Comparison of ENCODE assay signal across 8 cellular contexts in genomic region chr12:6735448-6736191, GRCh38. TPM values are rescaled to one million over a fixed set of nuclear protein-coding genes. Genes with fewer than 3 reads are reported as not detected.
DNase-seq lines count a peak whose midpoint lies in the region; ATAC-seq and TF ChIP-seq lines count a peak whose summit lies in the region.

No MANE protein-coding gene starts in this region.

- TF ChIP-seq POLR2A in ovary (IDR thresholded peaks at IDR 0.05), result no peak

- CTCF ChIA-PET in CD8-positive, alpha-beta memory T cell (lab: Charles Lee), result interaction anchor here (1.0 kb wide), 1 partner anchor 17 kb away, joined by 3 read pairs; the partner anchor contains the start of gene MLF2
- CTCF ChIA-PET in activated naive CD4-positive, alpha-beta T cell treated with anti-CD3 and anti-CD28 coated beads, Interleukin-2, amount 10 ng/mL, durations not matched to agents 7 days and 5 days (lab: Charles Lee), result interaction anchor here (1.1 to 2.8 kb wide), 3 partner anchors 14 to 88 kb away, joined by 3 to 8 read pairs (median 4); no protein-coding TSS in a partner anchor

- H3K9me3 Mint-ChIP-seq in CD8-positive, alpha-beta memory T cell, result no peaks in the 10 kb centered on the region
- no peaks in the 10 kb centered on the region for H3K9me3 Mint-ChIP-seq in HFFc6
- H3K9me3 Mint-ChIP-seq in activated naive CD4-positive, alpha-beta T cell treated with anti-CD3 and anti-CD28 coated beads, Interleukin-2, amount 10 ng/mL, durations not matched to agents 7 days and 5 days, result no peaks in the 10 kb centered on the region

- ATAC-seq in HG02852 (IDR thresholded peaks at IDR 0.05; ENCODE audit: unreplicated experiment), result no peak

- no peak overlapping the region for H3K4me3 ChIP-seq in CD8-positive, alpha-beta memory T cell (ENCODE audit: low read length)
- H3K4me3 ChIP-seq in NT2/D1 (ENCODE audit: insufficient read length, low read depth), result no peak overlapping the region
- H3K4me3 ChIP-seq in ovary, result no peak overlapping the region
- no peak overlapping the region for H3K4me3 ChIP-seq in effector memory CD4-positive, alpha-beta T cell (ENCODE audit: insufficient read depth, low read depth, low read length, poor library complexity, severe bottlenecking)

- H3K4me3 Mint-ChIP-seq in CD8-positive, alpha-beta memory T cell, result no peak overlapping the region
- H3K4me3 Mint-ChIP-seq in HFFc6, result no peak overlapping the region
- no peak overlapping the region for H3K4me3 Mint-ChIP-seq in activated naive CD4-positive, alpha-beta T cell treated with anti-CD3 and anti-CD28 coated beads, Interleukin-2, amount 10 ng/mL, durations not matched to agents 7 days and 5 days

- TF ChIP-seq EP300 in ovary (IDR thresholded peaks at IDR 0.05), result no peak

- no peaks in the 10 kb centered on the region for H3K27me3 ChIP-seq in CD8-positive, alpha-beta memory T cell (ENCODE audit: insufficient read depth, low read length, poor library complexity, severe bottlenecking)
- H3K27me3 ChIP-seq in NT2/D1 (ENCODE audit: insufficient read depth, insufficient read length) (no peaks in the 10 kb centered on the region), ovary (no peaks in the 10 kb centered on the region)
- H3K27me3 ChIP-seq in effector memory CD4-positive, alpha-beta T cell (replicated peaks; ENCODE audit: control insufficient read depth, insufficient read depth, low read length, poor library complexity, severe bottlenecking), result no peaks in the 10 kb centered on the region

- intact Hi-C loops in ovary (cut with DNase I), result loop anchor here (5.0 to 10.0 kb wide), 4 partner anchors 42 to 92 kb away; partner anchors contain the start of genes GPR162 (in 2 of the 4), CD4 (in 1 of the 4) and P3H3 (in 1 of the 4)

- peak; percentile 87 for TF ChIP-seq CTCF in HFFc6 (IDR thresholded peaks at IDR 0.05)
- peak; percentile 63 to 76 (median 71) for TF ChIP-seq CTCF in ovary (IDR thresholded peaks at IDR 0.05)

- peak in 4 of 5 donors; percentile 6 to 57 (median 10) for DNase-seq in CD8-positive, alpha-beta memory T cell
- peak; percentile 59 for DNase-seq in HFFc6
- peak; percentile 52 for DNase-seq in NT2/D1 (ENCODE audit: low read depth, low spot score)
- peak; percentile 66 for DNase-seq in activated naive CD4-positive, alpha-beta T cell treated with anti-CD3 and anti-CD28 coated beads, Interleukin-2, amount 10 ng/mL, durations not matched to agents 7 days and 5 days
- DNase-seq in glomerular visceral epithelial cell (ENCODE audit: extremely low spot score), result peak; percentile 57
- peak; percentile 54 to 79 (median 75) for DNase-seq in ovary
- no peak for DNase-seq in effector memory CD4-positive, alpha-beta T cell

- peaks cover 9% of the 10 kb centered on the region for H3K36me3 ChIP-seq in CD8-positive, alpha-beta memory T cell (ENCODE audit: insufficient read depth, low read length)
- peaks cover 31% of the 10 kb centered on the region for H3K36me3 ChIP-seq in NT2/D1 (ENCODE audit: insufficient read depth, insufficient read length, low read length)
- H3K36me3 ChIP-seq in ovary, result peaks cover under 1% of the 10 kb centered on the region
- peaks cover 21% of the 10 kb centered on the region for H3K36me3 ChIP-seq in effector memory CD4-positive, alpha-beta T cell (ENCODE audit: control insufficient read depth, insufficient read depth, low read length)

- H3K4me1 ChIP-seq in CD8-positive, alpha-beta memory T cell (ENCODE audit: insufficient read depth, low read length), result no peaks in the 10 kb centered on the region
- H3K4me1 ChIP-seq in NT2/D1 (ENCODE audit: insufficient read depth, insufficient read length) (no peaks in the 10 kb centered on the region), ovary (ENCODE audit: insufficient read depth) (no peaks in the 10 kb centered on the region)
- no peaks in the 10 kb centered on the region for H3K4me1 ChIP-seq in effector memory CD4-positive, alpha-beta T cell (ENCODE audit: control insufficient read depth, insufficient read depth, low read length, poor library complexity, severe bottlenecking)

- WGBS in ovary, 3 donors, result 25 to 27% (median 26%) methylated on average over 8 of the region's 8 CpGs

- H3K9ac ChIP-seq in NT2/D1 (ENCODE audit: insufficient read length, low read depth), result peak overlapping the region; percentile 13

- no peaks in the 10 kb centered on the region for H3K9me3 ChIP-seq in CD8-positive, alpha-beta memory T cell (ENCODE audit: low read length)
- no peaks in the 10 kb centered on the region for H3K9me3 ChIP-seq in NT2/D1 (ENCODE audit: insufficient read depth, low read length)
- H3K9me3 ChIP-seq in ovary, result no peaks in the 10 kb centered on the region
- H3K9me3 ChIP-seq in effector memory CD4-positive, alpha-beta T cell (ENCODE audit: control insufficient read depth, low read length), result no peaks in the 10 kb centered on the region

- H3K27me3 Mint-ChIP-seq in CD8-positive, alpha-beta memory T cell, result no peaks in the 10 kb centered on the region
- H3K27me3 Mint-ChIP-seq in HFFc6 (ENCODE audit: insufficient read depth), result no peaks in the 10 kb centered on the region
- no peaks in the 10 kb centered on the region for H3K27me3 Mint-ChIP-seq in activated naive CD4-positive, alpha-beta T cell treated with anti-CD3 and anti-CD28 coated beads, Interleukin-2, amount 10 ng/mL, durations not matched to agents 7 days and 5 days

- peaks cover 3 to 5% (median 5%) of the 10 kb centered on the region in 3 donors for H3K4me1 Mint-ChIP-seq in CD8-positive, alpha-beta memory T cell
- H3K4me1 Mint-ChIP-seq in HFFc6 (ENCODE audit: low read depth), result peaks cover 17% of the 10 kb centered on the region
- peaks cover 13% of the 10 kb centered on the region for H3K4me1 Mint-ChIP-seq in activated naive CD4-positive, alpha-beta T cell treated with anti-CD3 and anti-CD28 coated beads, Interleukin-2, amount 10 ng/mL, durations not matched to agents 7 days and 5 days

- H3K36me3 Mint-ChIP-seq in CD8-positive, alpha-beta memory T cell, result peaks cover 7 to 43% (median 19%) of the 10 kb centered on the region in 3 donors
- H3K36me3 Mint-ChIP-seq in HFFc6 (ENCODE audit: low read depth), result peaks cover 13% of the 10 kb centered on the region; the same call in 1 of the 2 replicates
- peaks cover 17% of the 10 kb centered on the region for H3K36me3 Mint-ChIP-seq in activated naive CD4-positive, alpha-beta T cell treated with anti-CD3 and anti-CD28 coated beads, Interleukin-2, amount 10 ng/mL, durations not matched to agents 7 days and 5 days

- peak overlapping the region in 2 of 8 donors; percentile 26 to 54 for H3K27ac Mint-ChIP-seq in CD8-positive, alpha-beta memory T cell
- H3K27ac Mint-ChIP-seq in HFFc6, result peak overlapping the region; percentile 84
- no peak overlapping the region for H3K27ac Mint-ChIP-seq in activated naive CD4-positive, alpha-beta T cell treated with anti-CD3 and anti-CD28 coated beads, Interleukin-2, amount 10 ng/mL, durations not matched to agents 7 days and 5 days

- POLR2A ChIA-PET in CD8-positive, alpha-beta memory T cell (lab: Charles Lee), result no interaction called here

- H3K27ac ChIP-seq in CD8-positive, alpha-beta memory T cell (ENCODE audit: low read depth, low read length), result no peak overlapping the region
- no peak overlapping the region for H3K27ac ChIP-seq in ovary
- H3K27ac ChIP-seq in effector memory CD4-positive, alpha-beta T cell (ENCODE audit: insufficient read depth, low read length, poor library complexity, severe bottlenecking), result no peak overlapping the region

RNA-seq across cellular contexts. Expression of gene COPS7A, which starts 11.8 kb away (rescaled TPM):
- 10 to 100 TPM; 48.8 to 49.7 TPM for total RNA-seq in CD8-positive, alpha-beta memory T cell
- polyA plus RNA-seq in CD8-positive, alpha-beta memory T cell, result 46.2 TPM
- 100 to 1,000 TPM; 103 to 122 (median 108) TPM for total RNA-seq in HFFc6 (2021; fragmentation: NEBNext Ultra II Directional; extraction: Animal tissue kit (Norgen Biotek cat#: 25700))
- total RNA-seq in ovary, result 10 to 100 TPM; 36.4 to 61.4 (median 48.4) TPM
- polyA plus RNA-seq in ovary, result 10 to 100 TPM; 45.7 to 74.8 TPM

RNA-seq across cellular contexts. Expression of gene MLF2, which starts 17.3 kb away (rescaled TPM):
- 100 to 1,000 TPM; 141 to 146 TPM for total RNA-seq in CD8-positive, alpha-beta memory T cell
- 141 TPM for polyA plus RNA-seq in CD8-positive, alpha-beta memory T cell
- total RNA-seq in HFFc6 (2021; fragmentation: NEBNext Ultra II Directional; extraction: Animal tissue kit (Norgen Biotek cat#: 25700)), result 100 to 1,000 TPM; 273 to 329 (median 298) TPM
- total RNA-seq in ovary, result 100 to 1,000 TPM in 6 of 7 donors, 10 to 100 TPM in 1; 64.1 to 162 (median 141) TPM
- 100 to 1,000 TPM; 130 to 138 TPM for polyA plus RNA-seq in ovary

RNA-seq across cellular contexts. Expression of gene PTMS, which starts 30.5 kb away (rescaled TPM):
- total RNA-seq in CD8-positive, alpha-beta memory T cell, result 10 to 100 TPM; 75.3 to 87.2 TPM
- polyA plus RNA-seq in CD8-positive, alpha-beta memory T cell, result 10.9 TPM
- 100 to 1,000 TPM; 423 to 607 (median 561) TPM for total RNA-seq in HFFc6 (2021; fragmentation: NEBNext Ultra II Directional; extraction: Animal tissue kit (Norgen Biotek cat#: 25700))
- 1,000 to 10,000 TPM in 1 of 7 donors, 100 to 1,000 TPM in 6; 100 to 1,013 (median 576) TPM for total RNA-seq in ovary
- 100 to 1,000 TPM; 550 to 594 TPM for polyA plus RNA-seq in ovary

RNA-seq across cellular contexts. Expression of gene PIANP, which starts 35.0 kb away (rescaled TPM):
- total RNA-seq in CD8-positive, alpha-beta memory T cell, result under 1 TPM; 0.49 to 0.79 TPM
- 0.77 TPM for polyA plus RNA-seq in CD8-positive, alpha-beta memory T cell
- total RNA-seq in HFFc6 (2021; fragmentation: NEBNext Ultra II Directional; extraction: Animal tissue kit (Norgen Biotek cat#: 25700)), result 1 to 10 TPM; 2.6 to 4.6 (median 3.8) TPM
- 1 to 10 TPM in 2 of 7 donors, under 1 TPM in 4, not detected in 1; 0.11 to 3.1 (median 0.85) TPM for total RNA-seq in ovary
- 1 to 10 TPM; 1.2 to 3.9 TPM for polyA plus RNA-seq in ovary

RNA-seq across cellular contexts. Expression of gene LAG3, which starts 36.7 kb away (rescaled TPM):
- total RNA-seq in CD8-positive, alpha-beta memory T cell, result 100 to 1,000 TPM; 236 to 245 TPM
- polyA plus RNA-seq in CD8-positive, alpha-beta memory T cell, result 37.3 TPM
- under 1 TPM; 0.15 to 0.64 (median 0.50) TPM for total RNA-seq in HFFc6 (2021; fragmentation: NEBNext Ultra II Directional; extraction: Animal tissue kit (Norgen Biotek cat#: 25700))
- 10 to 100 TPM in 6 of 7 donors, 1 to 10 TPM in 1; 8.5 to 21.8 (median 16.0) TPM for total RNA-seq in ovary
- 10 to 100 TPM in 1 of 2 donors, 1 to 10 TPM in 1; 4.7 to 13.7 TPM for polyA plus RNA-seq in ovary

Comparison
In these comparisons a context has a peak if more than half of its experiments do, and no peak if none do; other contexts are left out.
1. DNase-seq: peak in CD8-positive, alpha-beta memory T cell (4 of 5), HFFc6 (single experiment), NT2/D1 (single experiment), activated naive CD4-positive, alpha-beta T cell treated with anti-CD3 and anti-CD28 coated beads, Interleukin-2, amount 10 ng/mL, durations not matched to agents 7 days and 5 days (single experiment), glomerular visceral epithelial cell (single experiment) and ovary (5 of 5); none in effector memory CD4-positive, alpha-beta T cell (0 of 3).